Comparison of ENCODE assay signal across 8 cellular contexts in genomic region chr16:27867122-27868110, GRCh38.
A peak's percentile ranks its signal among the peaks of the same experiment; 100 is the strongest.
DNase-seq lines count a peak whose midpoint lies in the region; ATAC-seq and TF ChIP-seq lines count a peak whose summit lies in the region.

No MANE protein-coding gene starts in this region.

- ATAC-seq in mucosa of descending colon (peak; percentile 99), HG03196 (IDR thresholded peaks at IDR 0.05; ENCODE audit: unreplicated experiment) (no peak)

- peak; percentile 15 for TF ChIP-seq CTCF in mucosa of descending colon (IDR thresholded peaks at IDR 0.05)

- no peak overlapping the region for H3K4me3 ChIP-seq in mucosa of descending colon

- H3K4me1 ChIP-seq in mucosa of descending colon (ENCODE audit: low read depth): no peaks in the 10 kb centered on the region

- H3K36me3 ChIP-seq in mucosa of descending colon (ENCODE audit: low read depth): no peaks in the 10 kb centered on the region

- peaks cover 16% of the 10 kb centered on the region for H3K9me3 ChIP-seq in mucosa of descending colon

- DNase-seq in NOMO-1 (lab: John Stamatoyannopoulos, UW; ENCODE audit: unreplicated experiment in 2 of 2): peak; percentile 14 to 19
- DNase-seq in NOMO-1 treated with dmso at 0.1 percent for 144 hours (lab: John Stamatoyannopoulos, UW; ENCODE audit: unreplicated experiment): no peak
- peak; percentile 28 for DNase-seq in NCI-H2227 (lab: John Stamatoyannopoulos, UW; ENCODE audit: unreplicated experiment)
- peak; percentile 1 to 65 for DNase-seq in activated CD4-positive, alpha-beta T cell treated with anti-CD3 and anti-CD28 coated beads for 24 hours (ENCODE audit: low read depth in 2 of 2)
- peak; percentile 91 for DNase-seq in ecto neural progenitor cell (ENCODE audit: low spot score)
- peak; percentile 74 to 81 (median 78) for DNase-seq in mucosa of descending colon
- DNase-seq in stromal cell of bone marrow (ENCODE audit: low read depth): peak; percentile 2

- intact Hi-C loops in mucosa of descending colon (cut with DNase I, micrococcal nuclease): no loop called here
